Comparison of ENCODE assay signal across 19 cellular contexts in genomic region chr12:47039079-47039478, GRCh38.
"Had no signal": no experiment of that assay in that cellular context is flagged by ENCODE, and none has a peak within 500 bp of the region (broad histone marks: within the 10 kb centered on the region; RNA-seq: fewer than 3 reads in every experiment).

No MANE protein-coding gene starts in this region.

- H3K4me1 ChIP-seq: heart left ventricle, psoas muscle, tibial nerve had no signal

- H3K27me3 ChIP-seq: heart left ventricle, neutrophil, ovary, suprapubic skin, tibial nerve had no signal

- ATAC-seq: heart left ventricle; left ventricle myocardium superior; natural killer cell treated with Interleukin-12 subunit alpha and Interleukin-12 subunit beta and Interleukin-15 and Interleukin-18, amount 100 ng/mL, for 72 hours; psoas muscle; right cardiac atrium; stimulated activated effector memory CD8-positive, alpha-beta T cell treated with anti-CD3 and anti-CD28 coated beads, Interleukin-12 subunit alpha, Interleukin-12 subunit beta, amount 100 ng/mL, for 72 hours; stimulated activated naive CD8-positive, alpha-beta T cell treated with anti-CD3 and anti-CD28 coated beads, Interleukin-15, amount 100 ng/mL, for 72 hours; WTC11 had no signal

- H3K4me3 ChIP-seq: coronary artery, heart left ventricle, ovary, psoas muscle, suprapubic skin, tibial nerve had no signal

- DNase-seq: activated gamma-delta T cell treated with Interleukin-2 at 50 U/mL for 16 hours; activated T-cell treated with anti-CD3 and anti-CD28 coated beads, Interleukin-2, amount 50 U/mL, for 1 hour; aorta; heart left ventricle; kidney; left ventricle myocardium superior; ovary; psoas muscle; right cardiac atrium; stimulated activated CD4-positive, alpha-beta T cell treated with anti-CD3 and anti-CD28 coated beads, Interleukin-2, amount 100 ng/mL, for 24 hours; stimulated activated naive CD8-positive, alpha-beta T cell treated with anti-CD3 and anti-CD28 coated beads, Interleukin-15, amount 100 ng/mL, for 72 hours; T-helper 1 cell had no signal

- H3K27ac ChIP-seq: coronary artery, heart left ventricle, neutrophil, ovary, psoas muscle, suprapubic skin, tibial nerve had no signal

- H3K9me3 ChIP-seq: neutrophil, ovary, suprapubic skin, tibial nerve had no signal

- H3K36me3 ChIP-seq: heart left ventricle, neutrophil, ovary, suprapubic skin, tibial nerve had no signal
